In genomic region chr17:59367657-59368045, GRCh38 we compare ENCODE assay signal across 11 cellular contexts. TPM values are rescaled to one million over a fixed set of nuclear protein-coding genes. Genes with fewer than 3 reads are reported as not detected.
DNase-seq lines count a peak whose midpoint lies in the region; ATAC-seq and TF ChIP-seq lines count a peak whose summit lies in the region.
"Had no signal": no experiment of that assay in that cellular context is flagged by ENCODE, and none has a peak within 500 bp of the region (broad histone marks: within the 10 kb centered on the region; RNA-seq: fewer than 3 reads in every experiment).

No MANE protein-coding gene starts in this region.

- ATAC-seq in SK-N-SH treated with all-trans-retinoic acid at 6 μM for 48 hours (no peak), lower lobe of right lung (no peak), GM18858 (IDR thresholded peaks at IDR 0.05; ENCODE audit: unreplicated experiment) (no peak), HG03354 (IDR thresholded peaks at IDR 0.05; ENCODE audit: poor library complexity, severe bottlenecking, unreplicated experiment) (no peak)

- H3K27ac Mint-ChIP-seq in activated T-cell treated with anti-CD3 and anti-CD28 coated beads, Interleukin-2, amount 50 U/mL, for 24 hours, result no peak overlapping the region

- H3K27me3 ChIP-seq in SK-N-SH (ENCODE audit: insufficient read depth) (no peaks in the 10 kb centered on the region), lower lobe of right lung (ENCODE audit: low read depth) (no peaks in the 10 kb centered on the region), testis (no peaks in the 10 kb centered on the region)

- POLR2A ChIA-PET in SK-N-SH (lab: Yijun Ruan, JAX), result no interaction called here

- DNase-seq in SK-N-SH, result no peak
- peak; percentile 43 for DNase-seq in amniotic epithelial cell (ENCODE audit: low read depth)
- no peak for DNase-seq in lower lobe of right lung
- DNase-seq in testis, result no peak
- no peak for DNase-seq in activated T-cell treated with anti-CD3 and anti-CD28 coated beads, Interleukin-2, amount 50 U/mL, for 24 hours
- DNase-seq: NCI-H1930; stimulated activated CD4-positive, alpha-beta T cell treated with anti-CD3 and anti-CD28 coated beads, Interleukin-2, amount 100 ng/mL, for 48 hours; SW 1271 had no signal

- H3K4me1 ChIP-seq in SK-N-SH (ENCODE audit: control insufficient read depth in 1 of 2, insufficient read depth in 2 of 2, low read depth in 1 of 2, low read length in 1 of 2) (peaks cover 49 to 59% of the 10 kb centered on the region in 2 experiments), lower lobe of right lung (peaks cover 95% of the 10 kb centered on the region), testis (peaks cover 88% of the 10 kb centered on the region)

- H3K27me3 Mint-ChIP-seq in activated T-cell treated with anti-CD3 and anti-CD28 coated beads, Interleukin-2, amount 50 U/mL, for 24 hours, result no peaks in the 10 kb centered on the region

- no peaks in the 10 kb centered on the region for H3K36me3 Mint-ChIP-seq in activated T-cell treated with anti-CD3 and anti-CD28 coated beads, Interleukin-2, amount 50 U/mL, for 24 hours (ENCODE audit: low read depth)

- 58% methylated on average over 1 of the region's 1 CpG for WGBS in SK-N-SH (ENCODE audit: low lambda C conversion rate)
- 33 to 50% methylated on average over 1 of the region's 1 CpG for WGBS in testis, 2 donors

- peaks cover 17% of the 10 kb centered on the region; the same call in 1 of the 2 replicates for H3K79me2 ChIP-seq in SK-N-SH (ENCODE audit: insufficient read depth)

- H3K9me2 ChIP-seq in SK-N-SH, result no peaks in the 10 kb centered on the region

- no peak for TF ChIP-seq CTCF in SK-N-SH (IDR thresholded peaks at IDR 0.05)
- TF ChIP-seq CTCF in lower lobe of right lung (IDR thresholded peaks at IDR 0.05), result no peak
- no peak for TF ChIP-seq CTCF in testis (IDR thresholded peaks at IDR 0.05)

- H3K4me2 ChIP-seq in SK-N-SH, result peak overlapping the region; percentile 29; the same call in 1 of the 2 replicates

- H3F3A ChIP-seq in SK-N-SH (replicated peaks; ENCODE audit: insufficient read depth), result peaks cover 16% of the 10 kb centered on the region

- no peak overlapping the region for H3K4me3 Mint-ChIP-seq in activated T-cell treated with anti-CD3 and anti-CD28 coated beads, Interleukin-2, amount 50 U/mL, for 24 hours

- H3K4me1 Mint-ChIP-seq in activated T-cell treated with anti-CD3 and anti-CD28 coated beads, Interleukin-2, amount 50 U/mL, for 24 hours (ENCODE audit: low read depth), result peaks cover 84% of the 10 kb centered on the region

- CTCF ChIA-PET in SK-N-SH (lab: Yijun Ruan, JAX), result no interaction called here

- no peaks in the 10 kb centered on the region for H4K20me1 ChIP-seq in SK-N-SH (ENCODE audit: insufficient read depth)

- H3K9ac ChIP-seq in SK-N-SH, result peak overlapping the region; percentile 2; the same call in 1 of the 2 replicates

- H3K9me3 Mint-ChIP-seq in activated T-cell treated with anti-CD3 and anti-CD28 coated beads, Interleukin-2, amount 50 U/mL, for 24 hours, result no peaks in the 10 kb centered on the region

- intact Hi-C loops in lower lobe of right lung (cut with DNase I) (no loop called here), testis (cut with DNase I; ENCODE audit: low total_unique reads) (no loop called here)

- TF ChIP-seq EP300 in SK-N-SH (IDR thresholded peaks at IDR 0.05; ENCODE audit: borderline replicate concordance in 1 of 2, low read depth in 1 of 2, low read length in 1 of 2), result no peak

- TF ChIP-seq POLR2A in testis (IDR thresholded peaks at IDR 0.05), result no peak

- H3K27ac ChIP-seq in SK-N-SH (ENCODE audit: low read depth in 2 of 2, low read length in 1 of 2) (peak overlapping the region in 1 of 2 experiments; percentile 55; a peak in 1 of 4 replicates), lower lobe of right lung (peak overlapping the region; percentile 80), testis (peak overlapping the region; percentile 52 to 82)

- H3K9me3 ChIP-seq in SK-N-SH, result no peaks in the 10 kb centered on the region
- H3K9me3 ChIP-seq in lower lobe of right lung, result no peaks in the 10 kb centered on the region
- no peaks in the 10 kb centered on the region for H3K9me3 ChIP-seq in testis

- TF ChIP-seq RAD21 in SK-N-SH (IDR thresholded peaks at IDR 0.05; ENCODE audit: low read length), result no peak

- H3K4me3 ChIP-seq in SK-N-SH (ENCODE audit: low read depth in 2 of 2, low read length in 1 of 2) (no peak overlapping the region), lower lobe of right lung (no peak overlapping the region), testis (no peak overlapping the region)

- no peak overlapping the region for H2AFZ ChIP-seq in SK-N-SH (ENCODE audit: low read depth)

- no peaks in the 10 kb centered on the region for H3K36me3 ChIP-seq in SK-N-SH (replicated peaks in 1 of 2; ENCODE audit: control insufficient read depth in 1 of 2, insufficient read depth in 2 of 2, low read length in 1 of 2)
- no peaks in the 10 kb centered on the region for H3K36me3 ChIP-seq in lower lobe of right lung
- H3K36me3 ChIP-seq in testis (ENCODE audit: low read depth, missing control alignments), result no peaks in the 10 kb centered on the region

TF ChIP-seq in SK-N-SH, 30 proteins besides CTCF, POLR2A, EP300 and RAD21:
- TF ChIP-seq RXRA (IDR thresholded peaks at IDR 0.05; ENCODE audit: borderline replicate concordance, low read depth), result 0 out of 2 replicates have a peak, but pooled peaks have one; percentile 13
- no peak for TF ChIP-seq YY1 (IDR thresholded peaks at IDR 0.05; ENCODE audit: low read depth)
TF ChIP-seq in SK-N-SH: peak in this region for 1.

TF ChIP-seq in SK-N-SH treated with all-trans-retinoic acid at 6 μM for 48 hours, 23 proteins besides CTCF, POLR2A, EP300 and RAD21:
- TF ChIP-seq ARNTL (CRISPR knock-in tag; IDR thresholded peaks at IDR 0.05; ENCODE audit: borderline replicate concordance, low read depth) (no peak), CSRNP3 (CRISPR knock-in tag; IDR thresholded peaks at IDR 0.05) (no peak), ESRRG (CRISPR knock-in tag; IDR thresholded peaks at IDR 0.05) (no peak), PATZ1 (CRISPR knock-in tag; IDR thresholded peaks at IDR 0.05; ENCODE audit: borderline replicate concordance) (no peak), ZFP30 (CRISPR knock-in tag; IDR thresholded peaks at IDR 0.05) (no peak), RARB (CRISPR knock-in tag; IDR thresholded peaks at IDR 0.05) (no peak), ZNF565 (CRISPR knock-in tag; conservative IDR thresholded peaks at IDR 0.05; ENCODE audit: low read depth) (no peak), SNAI2 (CRISPR knock-in tag; IDR thresholded peaks at IDR 0.05) (no peak), TCF4 (CRISPR knock-in tag; IDR thresholded peaks at IDR 0.05; ENCODE audit: borderline replicate concordance) (no peak), TOX (CRISPR knock-in tag; IDR thresholded peaks at IDR 0.05; ENCODE audit: borderline replicate concordance) (no peak), PPARA (CRISPR knock-in tag; IDR thresholded peaks at IDR 0.05; ENCODE audit: borderline replicate concordance) (no peak), ISL1 (CRISPR knock-in tag; IDR thresholded peaks at IDR 0.05) (no peak), OSR1 (CRISPR knock-in tag; IDR thresholded peaks at IDR 0.05) (no peak), GLIS3 (CRISPR knock-in tag; IDR thresholded peaks at IDR 0.05) (no peak), ZC3H10 (CRISPR knock-in tag; IDR thresholded peaks at IDR 0.05) (no peak), BACH2 (CRISPR knock-in tag; IDR thresholded peaks at IDR 0.05; ENCODE audit: borderline replicate concordance) (no peak), ZNF8 (CRISPR knock-in tag; IDR thresholded peaks at IDR 0.05) (no peak)
- TF ChIP-seq, protein P1, sequence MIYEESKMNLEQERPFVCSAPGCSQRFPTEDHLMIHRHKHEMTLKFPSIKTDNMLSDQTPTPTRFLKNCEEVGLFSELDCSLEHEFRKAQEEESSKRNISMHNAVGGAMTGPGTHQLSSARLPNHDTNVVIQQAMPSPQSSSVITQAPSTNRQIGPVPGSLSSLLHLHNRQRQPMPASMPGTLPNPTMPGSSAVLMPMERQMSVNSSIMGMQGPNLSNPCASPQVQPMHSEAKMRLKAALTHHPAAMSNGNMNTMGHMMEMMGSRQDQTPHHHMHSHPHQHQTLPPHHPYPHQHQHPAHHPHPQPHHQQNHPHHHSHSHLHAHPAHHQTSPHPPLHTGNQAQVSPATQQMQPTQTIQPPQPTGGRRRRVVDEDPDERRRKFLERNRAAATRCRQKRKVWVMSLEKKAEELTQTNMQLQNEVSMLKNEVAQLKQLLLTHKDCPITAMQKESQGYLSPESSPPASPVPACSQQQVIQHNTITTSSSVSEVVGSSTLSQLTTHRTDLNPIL (CRISPR knock-in tag; IDR thresholded peaks at IDR 0.05; ENCODE audit: low read depth), result no peak

RNA-seq across cellular contexts. Expression of gene YPEL2, which starts 36.2 kb away (rescaled TPM):
- polyA plus RNA-seq in SK-N-SH (2012; rRNA removed) (3.2 and 5.5 TPM in 2 replicates), testis (ENCODE audit: insufficient read depth, low read depth, low replicate concordance) (20.5 TPM)
- polyA plus RNA-seq in SK-N-SH (2012; cell fraction: cytosol; rRNA removed), result 4.7 and 5.4 TPM in 2 replicates
- 5.5 and 10.2 TPM in 2 replicates for polyA plus RNA-seq in SK-N-SH (2012; cell fraction: nucleus; rRNA removed)
- total RNA-seq in lower lobe of right lung (22.9 TPM), testis (10 to 100 TPM; 39.8 to 48.3 TPM)
